9 cellular contexts compared by ENCODE assay signal in genomic region chr10:13708256-13708990, GRCh38.
DNase-seq lines count a peak whose midpoint lies in the region; ATAC-seq and TF ChIP-seq lines count a peak whose summit lies in the region.
"Had no signal": no experiment of that assay in that cellular context is flagged by ENCODE, and none has a peak within 500 bp of the region (broad histone marks: within the 10 kb centered on the region; RNA-seq: fewer than 3 reads in every experiment).

No MANE protein-coding gene starts in this region.

- H3K27ac Mint-ChIP-seq in naive B cell, result peak overlapping the region in 1 of 6 donors; percentile 83
- H3K27ac Mint-ChIP-seq: activated CD4-positive, alpha-beta memory T cell treated with anti-CD3 and anti-CD28 coated beads for 36 hours had no signal

- peaks cover 27 to 40% (median 39%) of the 10 kb centered on the region in 3 donors for H3K4me1 Mint-ChIP-seq in naive B cell

- no peaks in the 10 kb centered on the region for H3K9me3 Mint-ChIP-seq in naive B cell
- H3K9me3 Mint-ChIP-seq: activated CD4-positive, alpha-beta memory T cell treated with anti-CD3 and anti-CD28 coated beads for 36 hours had no signal

- peaks cover 6% of the 10 kb centered on the region; the same call in 1 of the 2 replicates for H3K36me3 ChIP-seq in HUES64 (ENCODE audit: insufficient read depth, low read length)

- ATAC-seq in naive B cell (ENCODE audit: low read depth in 2 of 2), result no peak

- H3K27me3 Mint-ChIP-seq in naive B cell, result peaks cover 33 to 48% (median 46%) of the 10 kb centered on the region in 3 donors

- DNase-seq in AG09309 (ENCODE audit: low read depth), result no peak
- no peak for DNase-seq in coronary artery (ENCODE audit: low spot score)
- no peak for DNase-seq in naive B cell
- DNase-seq in stimulated activated naive CD4-positive, alpha-beta T cell (lab: John Stamatoyannopoulos, UW), result no peak
- DNase-seq in iPS-NIHi11 (ENCODE audit: low spot score), result no peak
- DNase-seq in GM13976 (ENCODE audit: low spot score), result no peak
- no peak for DNase-seq in cerebellar cortex (ENCODE audit: low spot score)
- DNase-seq: activated CD4-positive, alpha-beta memory T cell treated with anti-CD3 and anti-CD28 coated beads for 36 hours had no signal

- peak overlapping the region; percentile 25; the same call in 1 of the 2 replicates for H3K9ac ChIP-seq in HUES64 (ENCODE audit: low read depth, low read length)

- H3K4me1 ChIP-seq in HUES64 (ENCODE audit: insufficient read depth, low read length), result peaks cover 58% of the 10 kb centered on the region

- H3K4me3 ChIP-seq in AG09309 (ENCODE audit: control insufficient read depth, low read depth, low read length) (peak overlapping the region; percentile 70), HUES64 (ENCODE audit: low read length) (peak overlapping the region; percentile 49; the same call in 1 of the 2 replicates), coronary artery (peak overlapping the region; percentile 65)

- H3K27ac ChIP-seq in HUES64 (ENCODE audit: low read depth, low read length) (peak overlapping the region; percentile 72), coronary artery (peak overlapping the region in 1 of 2 donors; percentile 46)

- H3K27me3 ChIP-seq in HUES64 (ENCODE audit: insufficient read depth, low read length), result no peaks in the 10 kb centered on the region

- H3K4me3 Mint-ChIP-seq in naive B cell, result peak overlapping the region in 6 of 8 donors; percentile 26 to 90 (median 60)

- TF ChIP-seq CTCF in AG09309 (IDR thresholded peaks at IDR 0.05; ENCODE audit: control insufficient read depth, insufficient read depth, low read depth, low read length, missing control alignments), result no peak
- no peak for TF ChIP-seq CTCF in coronary artery (IDR thresholded peaks at IDR 0.05)
- no peak for TF ChIP-seq CTCF in GM13976 (IDR thresholded peaks at IDR 0.05; ENCODE audit: borderline replicate concordance, control extremely low read depth, extremely low read depth, insufficient read depth, missing control alignments)

- 78% methylated on average over 7 of the region's 8 CpGs for WGBS in HUES64

- in situ Hi-C loops in GM13976 (cut with MboI; ENCODE audit: low sequenced_read_pairs, unreplicated experiment), result no loop called here

- no peaks in the 10 kb centered on the region for H3K36me3 Mint-ChIP-seq in naive B cell
- H3K36me3 Mint-ChIP-seq: activated CD4-positive, alpha-beta memory T cell treated with anti-CD3 and anti-CD28 coated beads for 36 hours had no signal

- H3K9me3 ChIP-seq in HUES64 (ENCODE audit: insufficient read depth, low read depth, low read length), result no peaks in the 10 kb centered on the region
